9 cellular contexts compared by ENCODE assay signal in the genomic region with DNA sequence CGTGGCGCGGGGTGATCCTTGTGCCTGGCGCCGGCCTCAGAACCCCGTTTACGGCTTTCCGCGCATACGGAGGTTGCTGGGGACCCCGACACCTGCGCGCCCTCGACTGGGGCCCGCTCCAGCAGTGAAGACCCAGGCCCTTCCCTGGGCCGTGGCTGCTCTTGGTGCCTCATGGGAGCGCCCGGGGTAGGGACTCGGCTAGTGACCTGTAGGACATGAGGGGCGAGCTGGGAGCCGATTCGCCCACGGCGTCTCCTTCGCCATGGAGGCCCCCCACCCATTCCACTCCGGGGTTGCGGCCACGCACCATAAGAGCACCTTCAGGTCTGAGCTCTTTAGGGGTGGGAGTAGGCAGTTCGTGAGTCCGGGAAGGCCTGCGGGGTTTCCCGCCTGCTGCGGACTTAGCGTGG. TPM values are rescaled to one million over a fixed set of nuclear protein-coding genes. Genes with fewer than 3 reads are reported as not detected.
A peak's percentile ranks its signal among the peaks of the same experiment; 100 is the strongest.
DNase-seq lines count a peak whose midpoint lies in the region; ATAC-seq and TF ChIP-seq lines count a peak whose summit lies in the region.
"Had no signal": no experiment of that assay in that cellular context is flagged by ENCODE, and none has a peak within 500 bp of the region (broad histone marks: within the 10 kb centered on the region; RNA-seq: fewer than 3 reads in every experiment).

No MANE protein-coding gene starts in this region.

- H3K36me3 Mint-ChIP-seq in chondrocyte (ENCODE audit: low read depth) = no peaks in the 10 kb centered on the region
- H3K36me3 Mint-ChIP-seq in stimulated activated naive B cell treated with anti-CD40 and anti-IgM and Interleukin-4, amounts not matched to agents 10 μg/mL and 1 μg/mL and 100 μg/mL, for 72 hours = peaks cover 0 to 4% of the 10 kb centered on the region in 2 donors

- peak overlapping the region; percentile 73 for H3K4me3 Mint-ChIP-seq in chondrocyte (ENCODE audit: unreplicated experiment)
- H3K4me3 Mint-ChIP-seq in stimulated activated naive B cell treated with anti-CD40 and anti-IgM and Interleukin-4, amounts not matched to agents 10 μg/mL and 1 μg/mL and 100 μg/mL, for 72 hours = no peak overlapping the region

- H2AK5ac ChIP-seq in IMR-90 (ENCODE audit: low read depth, low read length) = no peak overlapping the region

- H3K27ac ChIP-seq in IMR-90 (ENCODE audit: insufficient read depth, low read length) (no peak overlapping the region), lung (ENCODE audit: low read depth in 1 of 2, low read length in 1 of 2) (no peak overlapping the region)

- no peak overlapping the region for H3K27ac Mint-ChIP-seq in chondrocyte (ENCODE audit: unreplicated experiment)
- H3K27ac Mint-ChIP-seq in stimulated activated naive B cell treated with anti-CD40 and anti-IgM and Interleukin-4, amounts not matched to agents 10 μg/mL and 1 μg/mL and 100 μg/mL, for 72 hours = peak overlapping the region; percentile 81
- H3K27ac Mint-ChIP-seq: activated T-helper 2 cell treated with anti-CD3 and anti-CD28 coated beads, Interferon-gamma antibody, Interleukin-2, Interleukin-4, amounts not matched to agents 10 μg/mL and 5 μg/mL and 100 μg/mL, durations not matched to agents 14 hours and 24 hours and 36 hours had no signal

- CTCF ChIA-PET in IMR-90 (lab: Yijun Ruan, JAX) = interaction anchor here (1.0 to 2.9 kb wide), 5 partner anchors 9 to 504 kb away, joined by 4 to 12 read pairs (median 10); no protein-coding TSS in a partner anchor

- H2BK120ac ChIP-seq in IMR-90 (ENCODE audit: low read depth, low read length) = no peak overlapping the region

- no peak overlapping the region for H3K56ac ChIP-seq in IMR-90 (ENCODE audit: extremely low read depth, insufficient read depth, low read length)

- H2BK5ac ChIP-seq in IMR-90 (ENCODE audit: low read depth, low read length, poor library complexity, severe bottlenecking) = no peak overlapping the region

- no peak overlapping the region for H3K23ac ChIP-seq in IMR-90 (ENCODE audit: low read depth, low read length)

- BruUV-seq in IMR-90 (replicated peaks; lab: Mats Ljungman, UMichigan) = no TSS peak

- 1% methylated on average over 12 of the region's 34 CpGs; no CpG with 5 or more reads in 1 of the 2 experiments for WGBS in IMR-90 (ENCODE audit: extremely low coverage in 2 of 2, insufficient read length in 1 of 2), 2 experiments
- WGBS in lung, 2 donors = 2% methylated on average over 31 to 34 of the region's 34 CpGs

- H3K27me3 ChIP-seq in IMR-90 (ENCODE audit: control insufficient read depth, insufficient read depth, low read length) = peaks cover 51% of the 10 kb centered on the region
- peaks cover 13% of the 10 kb centered on the region for H3K27me3 ChIP-seq in lung (ENCODE audit: control insufficient read depth, insufficient read depth)

- no peak overlapping the region for H3K14ac ChIP-seq in IMR-90 (replicated peaks; ENCODE audit: low read depth, low read length)

- no peak overlapping the region for H3K9ac ChIP-seq in IMR-90 (ENCODE audit: low read depth, low read length)

- no peak overlapping the region for H3K4ac ChIP-seq in IMR-90 (ENCODE audit: low read depth, low read length)

- H3K36me3 ChIP-seq in IMR-90 (ENCODE audit: control insufficient read depth, insufficient read depth, low read length) = no peaks in the 10 kb centered on the region
- H3K36me3 ChIP-seq in lung (ENCODE audit: control insufficient read depth in 2 of 2, insufficient read depth in 2 of 2, low read length in 2 of 2) = no peaks in the 10 kb centered on the region

- H4K8ac ChIP-seq in IMR-90 (ENCODE audit: low read depth in 2 of 2, low read length in 2 of 2) = no peak overlapping the region

- H3K27me3 Mint-ChIP-seq in chondrocyte (ENCODE audit: low read depth) = peaks cover 69% of the 10 kb centered on the region
- peaks cover 37 to 56% of the 10 kb centered on the region in 2 donors for H3K27me3 Mint-ChIP-seq in stimulated activated naive B cell treated with anti-CD40 and anti-IgM and Interleukin-4, amounts not matched to agents 10 μg/mL and 1 μg/mL and 100 μg/mL, for 72 hours

- DNase-seq in IMR-90 (no peak), chondrocyte (ENCODE audit: low spot score) (no peak), lung (ENCODE audit: low spot score) (no peak), DMS114 treated with DMSO at 0.1 percent for 48 hours (lab: John Stamatoyannopoulos, UW; ENCODE audit: unreplicated experiment) (no peak), head of caudate nucleus (no peak)
- no peak for DNase-seq in stimulated activated naive B cell treated with anti-CD40 and anti-IgM and Interleukin-4, amounts not matched to agents 10 μg/mL and 1 μg/mL and 100 μg/mL, for 72 hours

- no peak overlapping the region for H2AK9ac ChIP-seq in IMR-90 (replicated peaks; ENCODE audit: low read depth, low read length, poor library complexity)

- H2BK15ac ChIP-seq in IMR-90 (ENCODE audit: low read depth, low read length) = no peak overlapping the region

- no peaks in the 10 kb centered on the region for H3K79me1 ChIP-seq in IMR-90 (ENCODE audit: low read depth in 1 of 2, low read length in 2 of 2)

- no peak for TF ChIP-seq RAD21 in IMR-90 (IDR thresholded peaks at IDR 0.05; ENCODE audit: low read length)

- TF ChIP-seq CTCF in IMR-90 (conservative IDR thresholded peaks at IDR 0.05; ENCODE audit: low read depth, low read length) (no peak), chondrocyte (IDR thresholded peaks at IDR 0.05) (no peak), lung (IDR thresholded peaks at IDR 0.05; ENCODE audit: control extremely low read depth, extremely low read depth) (no peak)

- H2AFZ ChIP-seq in IMR-90 (replicated peaks; ENCODE audit: low read length, poor library complexity) = peak overlapping the region; percentile 87

- no peak for TF ChIP-seq POLR2A in IMR-90 (IDR thresholded peaks at IDR 0.05; ENCODE audit: low read depth, low read length)

- H3K4me3 ChIP-seq in IMR-90 (ENCODE audit: insufficient read depth, low read depth, low read length) (peak overlapping the region; percentile 42; the same call in 1 of the 2 replicates), lung (peak overlapping the region; percentile 20)

- H3K18ac ChIP-seq in IMR-90 (ENCODE audit: low read depth, low read length) = no peak overlapping the region

- POLR2A ChIA-PET in IMR-90 (lab: Charles Lee; ENCODE audit: unreplicated experiment) = no interaction called here

- peak overlapping the region; percentile 94 for H3K4me2 ChIP-seq in IMR-90 (ENCODE audit: low read depth, low read length)

- 0 out of 2 replicates have a peak, but pooled peaks cover 4% of the 10 kb centered on the region for H3K4me1 ChIP-seq in IMR-90 (ENCODE audit: control insufficient read depth, insufficient read depth, low read length)
- H3K4me1 ChIP-seq in lung (ENCODE audit: control insufficient read depth in 2 of 2, insufficient read depth in 2 of 2, low read length in 2 of 2) = peaks cover 0 to 17% of the 10 kb centered on the region in 2 donors

- no peaks in the 10 kb centered on the region for H3K9me1 ChIP-seq in IMR-90 (ENCODE audit: insufficient read depth, low read length)

- no peak overlapping the region for H4K5ac ChIP-seq in IMR-90 (ENCODE audit: low read depth, low read length)

- H2BK20ac ChIP-seq in IMR-90 (ENCODE audit: low read depth, low read length) = no peak overlapping the region

- dilution Hi-C loops in IMR-90 (cut with HindIII; ENCODE audit: low sequenced_read_pairs, unreplicated experiment) = no loop called here

- H3K9me3 ChIP-seq in IMR-90 (ENCODE audit: control insufficient read depth, insufficient read depth, low read length) = no peaks in the 10 kb centered on the region; the same call in 1 of the 2 replicates
- peaks cover 0 to 7% of the 10 kb centered on the region in 2 donors for H3K9me3 ChIP-seq in lung (ENCODE audit: control insufficient read depth in 2 of 2, insufficient read depth in 1 of 2, low read length in 1 of 2)

- H4K20me1 ChIP-seq in IMR-90 (ENCODE audit: insufficient read depth, low read length) = no peaks in the 10 kb centered on the region

- intact Hi-C loops in IMR-90 (cut with micrococcal nuclease) = no loop called here
- intact Hi-C loops in head of caudate nucleus (cut with DNase I) = loop anchor here (10.0 kb wide), 1 partner anchor 497 kb away; no protein-coding TSS in a partner anchor

- no peak for ATAC-seq in IMR-90 (ENCODE audit: low read depth)
- ATAC-seq in lung (ENCODE audit: insufficient read depth, low FRiP score) = no peak
- no peak for ATAC-seq in stimulated activated naive B cell treated with anti-CD40 and anti-IgM and Interleukin-4, amounts not matched to agents 10 μg/mL and 1 μg/mL and 100 μg/mL, for 72 hours (replicated peaks)
- ATAC-seq in HG03196 (IDR thresholded peaks at IDR 0.05; ENCODE audit: unreplicated experiment) = no peak
- ATAC-seq in HG03571 (IDR thresholded peaks at IDR 0.05; ENCODE audit: unreplicated experiment) = no peak

- no peak overlapping the region for H4K91ac ChIP-seq in IMR-90 (ENCODE audit: insufficient read depth, low read depth, low read length)

- no peaks in the 10 kb centered on the region for H3K9me3 Mint-ChIP-seq in chondrocyte (ENCODE audit: low read depth)
- H3K9me3 Mint-ChIP-seq in stimulated activated naive B cell treated with anti-CD40 and anti-IgM and Interleukin-4, amounts not matched to agents 10 μg/mL and 1 μg/mL and 100 μg/mL, for 72 hours = peaks cover 0 to 2% of the 10 kb centered on the region in 2 donors
- H3K9me3 Mint-ChIP-seq: activated T-helper 2 cell treated with anti-CD3 and anti-CD28 coated beads, Interferon-gamma antibody, Interleukin-2, Interleukin-4, amounts not matched to agents 10 μg/mL and 5 μg/mL and 100 μg/mL, durations not matched to agents 14 hours and 24 hours and 36 hours had no signal

- in situ Hi-C loops in IMR-90 (cut with MboI; ENCODE audit: low sequenced_read_pairs) = no loop called here

- H3K4me1 Mint-ChIP-seq in chondrocyte (ENCODE audit: low read depth) = peaks cover 15% of the 10 kb centered on the region
- H3K4me1 Mint-ChIP-seq in stimulated activated naive B cell treated with anti-CD40 and anti-IgM and Interleukin-4, amounts not matched to agents 10 μg/mL and 1 μg/mL and 100 μg/mL, for 72 hours = peaks cover 4 to 5% of the 10 kb centered on the region in 2 donors

TF ChIP-seq in IMR-90, 13 proteins besides CTCF, POLR2A, EP300 and RAD21 (continues in another document):
- TF ChIP-seq, protein P1, sequence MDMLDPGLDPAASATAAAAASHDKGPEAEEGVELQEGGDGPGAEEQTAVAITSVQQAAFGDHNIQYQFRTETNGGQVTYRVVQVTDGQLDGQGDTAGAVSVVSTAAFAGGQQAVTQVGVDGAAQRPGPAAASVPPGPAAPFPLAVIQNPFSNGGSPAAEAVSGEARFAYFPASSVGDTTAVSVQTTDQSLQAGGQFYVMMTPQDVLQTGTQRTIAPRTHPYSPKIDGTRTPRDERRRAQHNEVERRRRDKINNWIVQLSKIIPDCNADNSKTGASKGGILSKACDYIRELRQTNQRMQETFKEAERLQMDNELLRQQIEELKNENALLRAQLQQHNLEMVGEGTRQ (IDR thresholded peaks at IDR 0.05; ENCODE audit: low read depth, low read length) = no peak

RNA-seq across cellular contexts. Expression of a gene that starts 14.2 kb away (rescaled TPM):
- not detected in 2 replicates for total RNA-seq in IMR-90 (2012; rRNA removed)
- polyA plus RNA-seq in IMR-90 (2012; rRNA removed) = not detected in 2 replicates
- not detected in 2 replicates for polyA plus RNA-seq in IMR-90 (2012; cell fraction: cytosol; rRNA removed)
- not detected in 2 replicates for polyA plus RNA-seq in IMR-90 (2012; cell fraction: nucleus; rRNA removed; ENCODE audit: low replicate concordance)
- total RNA-seq in chondrocyte = 0.17 to 0.28 TPM in 2 of 3 replicates, not detected in the other
- 1 to 10 TPM; 1.8 to 6.0 TPM for total RNA-seq in lung
- polyA plus RNA-seq in lung = 1 to 10 TPM; 1.2 to 1.8 TPM
- total RNA-seq: activated T-helper 2 cell treated with anti-CD3 and anti-CD28 coated beads, Interferon-gamma antibody, Interleukin-2, Interleukin-4, amounts not matched to agents 10 μg/mL and 5 μg/mL and 100 μg/mL, durations not matched to agents 14 hours and 24 hours and 36 hours had no signal
